8 cellular contexts compared by ENCODE assay signal in genomic region chr12:120231316-120232011, GRCh38. TPM values are rescaled to one million over a fixed set of nuclear protein-coding genes. Genes with fewer than 3 reads are reported as not detected.
A peak's percentile ranks its signal among the peaks of the same experiment; 100 is the strongest.
DNase-seq lines count a peak whose midpoint lies in the region; TF ChIP-seq lines count a peak whose summit lies in the region.

No MANE protein-coding gene starts in this region.

- TF ChIP-seq CTCF in adrenal gland (IDR thresholded peaks at IDR 0.05), result peak in 4 of 6 experiments; percentile 22 to 46 (median 32)
- TF ChIP-seq CTCF in hepatocyte (IDR thresholded peaks at IDR 0.05; ENCODE audit: poor library complexity), result no peak

- H3K27ac ChIP-seq in adrenal gland (peak overlapping the region; percentile 86 to 98 (median 95)), hepatocyte (peak overlapping the region; percentile 99)

- 17 to 25% (median 20%) methylated on average over 2 to 3 of the region's 3 CpGs for WGBS in adrenal gland, 4 donors
- 43% methylated on average over 3 of the region's 3 CpGs for WGBS in hepatocyte (ENCODE audit: low lambda C conversion rate, missing lambda C conversion rate)

- no peaks in the 10 kb centered on the region for H3K27me3 Mint-ChIP-seq in T-helper 1 cell treated with Interleukin-12 subunit alpha and Interleukin-12 subunit beta and Interleukin-4 antibody, amounts not matched to agents 30 μg/mL and 1 μg/mL, for 36 hours (ENCODE audit: low read depth)

- H3K79me2 ChIP-seq in hepatocyte, result peaks cover 54% of the 10 kb centered on the region

- H3K4me1 ChIP-seq in adrenal gland (replicated peaks in 1 of 2), result peaks cover 84 to 86% of the 10 kb centered on the region in 2 donors
- peaks cover 93% of the 10 kb centered on the region for H3K4me1 ChIP-seq in hepatocyte (ENCODE audit: insufficient read depth)

- no peak overlapping the region for H2AFZ ChIP-seq in hepatocyte

- intact Hi-C loops in adrenal gland (cut with DNase I), result no loop called here

- H3K9me3 ChIP-seq in adrenal gland (replicated peaks in 1 of 3) (no peaks in the 10 kb centered on the region), hepatocyte (ENCODE audit: low read depth) (no peaks in the 10 kb centered on the region)

- H3K36me3 Mint-ChIP-seq in T-helper 1 cell treated with Interleukin-12 subunit alpha and Interleukin-12 subunit beta and Interleukin-4 antibody, amounts not matched to agents 30 μg/mL and 1 μg/mL, for 36 hours (ENCODE audit: low read depth), result peaks cover 8% of the 10 kb centered on the region

- peak overlapping the region; percentile 93 for H3K27ac Mint-ChIP-seq in T-helper 1 cell treated with Interleukin-12 subunit alpha and Interleukin-12 subunit beta and Interleukin-4 antibody, amounts not matched to agents 30 μg/mL and 1 μg/mL, for 36 hours

- H3K36me3 ChIP-seq in adrenal gland (replicated peaks in 1 of 2) (peaks cover 0 to 5% of the 10 kb centered on the region in 2 donors), hepatocyte (replicated peaks; ENCODE audit: insufficient read depth, low read depth) (no peaks in the 10 kb centered on the region)

- H3K4me1 Mint-ChIP-seq in T-helper 1 cell treated with Interleukin-12 subunit alpha and Interleukin-12 subunit beta and Interleukin-4 antibody, amounts not matched to agents 30 μg/mL and 1 μg/mL, for 36 hours (ENCODE audit: low read depth), result peaks cover 87% of the 10 kb centered on the region

- H3K4me3 Mint-ChIP-seq in T-helper 1 cell treated with Interleukin-12 subunit alpha and Interleukin-12 subunit beta and Interleukin-4 antibody, amounts not matched to agents 30 μg/mL and 1 μg/mL, for 36 hours, result peak overlapping the region; percentile 73

- no peaks in the 10 kb centered on the region for H3K9me3 Mint-ChIP-seq in T-helper 1 cell treated with Interleukin-12 subunit alpha and Interleukin-12 subunit beta and Interleukin-4 antibody, amounts not matched to agents 30 μg/mL and 1 μg/mL, for 36 hours

- no peaks in the 10 kb centered on the region for H3K27me3 ChIP-seq in adrenal gland
- no peaks in the 10 kb centered on the region for H3K27me3 ChIP-seq in hepatocyte

- H3K9me2 ChIP-seq in hepatocyte (replicated peaks; ENCODE audit: insufficient read depth), result no peaks in the 10 kb centered on the region

- peak overlapping the region; percentile 80 for H3K4me2 ChIP-seq in hepatocyte

- peak in 1 of 2 donors; percentile 24 for TF ChIP-seq POLR2A in adrenal gland (IDR thresholded peaks at IDR 0.05)

- no peaks in the 10 kb centered on the region for H4K20me1 ChIP-seq in hepatocyte (ENCODE audit: insufficient read depth, poor library complexity, severe bottlenecking)

- DNase-seq in NCI-H2171 treated with DMSO at 0.1 percent for 48 hours (lab: John Stamatoyannopoulos, UW) (peak; percentile 52), NCI-H2171 (lab: John Stamatoyannopoulos, UW) (no peak), adrenal gland (peak in 6 of 7 donors; percentile 79 to 86 (median 80)), hepatocyte (ENCODE audit: low spot score) (peak; percentile 78), GM19238 (ENCODE audit: insufficient read length, low spot score) (no peak), iPS-NIHi11 (ENCODE audit: low spot score) (no peak)
- peak; percentile 69 to 84 (median 75) for DNase-seq in stimulated activated CD4-positive, alpha-beta T cell treated with anti-CD3 and anti-CD28 coated beads, Interleukin-12 subunit alpha, Interleukin-12 subunit beta, amount 100 ng/mL, for 48 hours (ENCODE audit: low read depth in 2 of 3, low spot score in 1 of 3)

- H3K4me3 ChIP-seq in adrenal gland (no peak overlapping the region), hepatocyte (no peak overlapping the region)

RNA-seq across cellular contexts. Expression of gene RPLP0, which starts 30.6 kb away (rescaled TPM):
- total RNA-seq in adrenal gland, result 1,000 to 10,000 TPM; 1,495 to 3,084 (median 1,728) TPM
- polyA plus RNA-seq in adrenal gland, result 1,000 to 10,000 TPM; 1,257 to 2,060 (median 2,032) TPM
- 3,730 and 3,982 TPM in 2 replicates for total RNA-seq in hepatocyte
- polyA plus RNA-seq in hepatocyte, result 775 and 798 TPM in 2 replicates

RNA-seq across cellular contexts. Expression of gene PXN, which starts 34.1 kb away (rescaled TPM):
- total RNA-seq in adrenal gland (100 to 1,000 TPM in 4 of 8 donors, 10 to 100 TPM in 4; 45.3 to 156 (median 85.7) TPM), hepatocyte (26.7 and 30.4 TPM in 2 replicates)
- polyA plus RNA-seq in adrenal gland (100 to 1,000 TPM in 2 of 3 donors, 10 to 100 TPM in 1; 79.9 to 142 (median 123) TPM), hepatocyte (61.7 and 69.3 TPM in 2 replicates)

RNA-seq across cellular contexts. Expression of gene GCN1, which starts 36.9 kb away (rescaled TPM):
- total RNA-seq in adrenal gland (10 to 100 TPM; 42.4 to 98.5 (median 56.2) TPM), hepatocyte (37.4 and 197 TPM in 2 replicates)
- polyA plus RNA-seq in adrenal gland (10 to 100 TPM; 22.0 to 31.3 (median 25.3) TPM), hepatocyte (27.6 and 28.2 TPM in 2 replicates)

Comparison
In these comparisons a context has a peak if more than half of its experiments do, and no peak if none do; other contexts are left out.
1. DNase-seq: peak in NCI-H2171 treated with DMSO at 0.1 percent for 48 hours (single experiment), adrenal gland (6 of 7), hepatocyte (single experiment) and stimulated activated CD4-positive, alpha-beta T cell treated with anti-CD3 and anti-CD28 coated beads, Interleukin-12 subunit alpha, Interleukin-12 subunit beta, amount 100 ng/mL, for 48 hours (3 of 3); none in NCI-H2171 (single experiment), GM19238 (single experiment) and iPS-NIHi11 (single experiment).